40 cellular contexts compared by ENCODE assay signal in the genomic region with DNA sequence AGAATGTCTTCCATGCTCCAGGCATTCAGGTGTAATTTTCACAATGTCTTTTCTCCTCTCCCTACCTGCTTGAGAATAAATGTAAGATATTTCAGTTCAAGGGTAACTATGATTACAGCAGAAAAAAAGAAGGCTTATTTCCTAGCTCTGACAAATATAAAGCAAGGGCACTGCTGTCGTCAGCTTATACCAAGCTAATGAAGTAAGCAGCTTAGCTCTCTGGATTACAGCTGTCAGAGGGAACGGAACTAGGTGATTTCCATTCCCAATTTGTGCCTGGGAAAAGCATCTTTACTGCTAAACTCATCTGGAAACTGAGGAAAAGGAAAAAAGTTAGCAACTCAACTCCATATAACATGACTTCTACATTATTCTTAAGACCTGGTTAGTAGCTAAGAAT. TPM values are rescaled to one million over a fixed set of nuclear protein-coding genes. Genes with fewer than 3 reads are reported as not detected.
"Had no signal": no experiment of that assay in that cellular context is flagged by ENCODE, and none has a peak within 500 bp of the region (broad histone marks: within the 10 kb centered on the region; RNA-seq: fewer than 3 reads in every experiment).

No MANE protein-coding gene starts in this region.

- DNase-seq: activated CD4-positive, alpha-beta memory T cell treated with anti-CD3 and anti-CD28 coated beads for 36 hours; activated CD4-positive, alpha-beta T cell treated with anti-CD3 and anti-CD28 coated beads for 1 hour; activated CD4-positive, alpha-beta T cell treated with anti-CD3 and anti-CD28 coated beads for 36 hours; activated CD4-positive, alpha-beta T cell treated with anti-CD3 and anti-CD28 coated beads for 48 hours; activated CD4-positive, alpha-beta T cell treated with anti-CD3 and anti-CD28 coated beads, Interleukin-2, amount 10 ng/mL, durations not matched to agents 7 days and 5 days; activated CD4-positive, CD25-positive, alpha-beta regulatory T cell; activated CD8-positive, alpha-beta memory T cell treated with anti-CD3 and anti-CD28 coated beads, Interleukin-2, amount 50 U/mL, for 4 hours; activated CD8-positive, alpha-beta T cell treated with anti-CD3 and anti-CD28 coated beads for 36 hours; activated effector memory CD4-positive, alpha-beta T cell treated with anti-CD3 and anti-CD28 coated beads, Interleukin-2, amount 50 U/mL, for 16 hours; activated gamma-delta T cell treated with Interleukin-2 at 50 U/mL for 16 hours; activated naive CD4-positive, alpha-beta T cell; activated naive CD4-positive, alpha-beta T cell treated with anti-CD3 and anti-CD28 coated beads for 36 hours; activated naive CD4-positive, alpha-beta T cell treated with anti-CD3 and anti-CD28 coated beads, Interleukin-2, amount 50 U/mL, for 16 hours; activated naive CD8-positive, alpha-beta T cell treated with anti-CD3 and anti-CD28 coated beads for 36 hours; activated T-cell treated with anti-CD3 and anti-CD28 coated beads for 4 hours; activated T-cell treated with anti-CD3 and anti-CD28 coated beads, Interleukin-2, amount 50 U/mL, for 1 hour; activated T-cell treated with anti-CD3 and anti-CD28 coated beads, Interleukin-2, amount 50 U/mL, for 4 hours; activated T-cell treated with anti-CD3 and anti-CD28 coated beads, Interleukin-2, amount 50 U/mL, for 72 hours; adrenal gland; amniotic stem cell; aorta; body of pancreas; brain microvascular endothelial cell; central memory CD4-positive, alpha-beta T cell; T-helper 1 cell; T-helper 2 cell; T-helper 9 cell had no signal

- H3K4me1 Mint-ChIP-seq: activated CD4-positive, alpha-beta T cell treated with anti-CD3 and anti-CD28 coated beads for 36 hours; activated CD4-positive, alpha-beta T cell treated with anti-CD3 and anti-CD28 coated beads, Interleukin-2, amount 10 ng/mL, durations not matched to agents 7 days and 5 days; activated naive CD8-positive, alpha-beta T cell treated with anti-CD3 and anti-CD28 coated beads for 36 hours; activated T-helper 17 cell treated with anti-CD3 and anti-CD28 coated beads, Interleukin-2, amount 50 U/mL, for 72 hours; WTC11 had no signal

- H3K27ac Mint-ChIP-seq: activated CD4-positive, alpha-beta memory T cell treated with anti-CD3 and anti-CD28 coated beads for 36 hours; activated CD4-positive, alpha-beta T cell treated with anti-CD3 and anti-CD28 coated beads for 36 hours; activated CD4-positive, alpha-beta T cell treated with anti-CD3 and anti-CD28 coated beads, Interleukin-2, amount 10 ng/mL, durations not matched to agents 7 days and 5 days; activated CD8-positive, alpha-beta T cell treated with anti-CD3 and anti-CD28 coated beads for 36 hours; activated naive CD4-positive, alpha-beta T cell treated with anti-CD3 and anti-CD28 coated beads for 36 hours; activated naive CD8-positive, alpha-beta T cell treated with anti-CD3 and anti-CD28 coated beads for 36 hours; activated T-cell treated with anti-CD3 and anti-CD28 coated beads, Interleukin-2, amount 50 U/mL, for 72 hours; activated T-helper 1 cell treated with anti-CD3 and anti-CD28 coated beads, Interleukin-12 subunit alpha, Interleukin-12 subunit beta, Interleukin-2, Interleukin-4 antibody, amounts not matched to agents 30 ng/mL and 10 ng/mL and 1 ng/mL, durations not matched to agents 14 hours and 24 hours and 36 hours; activated T-helper 17 cell treated with anti-CD3 and anti-CD28 coated beads, Interleukin-2, amount 50 U/mL, for 72 hours; T-helper 1 cell treated with Interleukin-12 subunit alpha and Interleukin-12 subunit beta and Interleukin-4 antibody, amounts not matched to agents 30 μg/mL and 1 μg/mL, for 36 hours; T-helper 2 cell treated with Interferon-gamma antibody and Interleukin-4, amounts not matched to agents 5 μg/mL and 100 μg/mL, for 36 hours; WTC11 had no signal

- H3K9me3 ChIP-seq: adrenal gland, body of pancreas, breast epithelium had no signal

- H3K9me3 Mint-ChIP-seq: activated CD4-positive, alpha-beta memory T cell treated with anti-CD3 and anti-CD28 coated beads for 36 hours; activated CD4-positive, alpha-beta T cell treated with anti-CD3 and anti-CD28 coated beads, Interleukin-2, amount 10 ng/mL, durations not matched to agents 7 days and 5 days; activated CD8-positive, alpha-beta T cell treated with anti-CD3 and anti-CD28 coated beads for 36 hours; activated naive CD4-positive, alpha-beta T cell treated with anti-CD3 and anti-CD28 coated beads for 36 hours; activated naive CD4-positive, alpha-beta T cell treated with anti-CD3 and anti-CD28 coated beads, Interleukin-2, amount 50 U/mL, for 72 hours; activated naive CD8-positive, alpha-beta T cell treated with anti-CD3 and anti-CD28 coated beads for 36 hours; activated T-cell treated with anti-CD3 and anti-CD28 coated beads, Interleukin-2, amount 50 U/mL, for 4 hours; activated T-cell treated with anti-CD3 and anti-CD28 coated beads, Interleukin-2, amount 50 U/mL, for 72 hours; activated T-helper 1 cell treated with anti-CD3 and anti-CD28 coated beads, Interleukin-12 subunit alpha, Interleukin-12 subunit beta, Interleukin-2, Interleukin-4 antibody, amounts not matched to agents 30 ng/mL and 10 ng/mL and 1 ng/mL, durations not matched to agents 14 hours and 24 hours and 36 hours; activated T-helper 17 cell treated with anti-CD3 and anti-CD28 coated beads, Interleukin-2, amount 50 U/mL, for 72 hours; T-helper 1 cell treated with Interleukin-12 subunit alpha and Interleukin-12 subunit beta and Interleukin-4 antibody, amounts not matched to agents 30 μg/mL and 1 μg/mL, for 36 hours; T-helper 2 cell treated with Interferon-gamma antibody and Interleukin-4, amounts not matched to agents 5 μg/mL and 100 μg/mL, for 36 hours; WTC11 had no signal

- H3K27me3 ChIP-seq: adrenal gland, body of pancreas, brain microvascular endothelial cell, breast epithelium had no signal

- H3K4me3 Mint-ChIP-seq: activated CD4-positive, alpha-beta memory T cell treated with anti-CD3 and anti-CD28 coated beads for 36 hours; activated CD4-positive, alpha-beta T cell treated with anti-CD3 and anti-CD28 coated beads for 36 hours; activated CD4-positive, alpha-beta T cell treated with anti-CD3 and anti-CD28 coated beads, Interleukin-2, amount 10 ng/mL, durations not matched to agents 7 days and 5 days; activated CD8-positive, alpha-beta T cell treated with anti-CD3 and anti-CD28 coated beads for 36 hours; activated naive CD4-positive, alpha-beta T cell treated with anti-CD3 and anti-CD28 coated beads for 36 hours; activated naive CD8-positive, alpha-beta T cell treated with anti-CD3 and anti-CD28 coated beads for 36 hours; activated T-cell treated with anti-CD3 and anti-CD28 coated beads, Interleukin-2, amount 50 U/mL, for 4 hours; activated T-cell treated with anti-CD3 and anti-CD28 coated beads, Interleukin-2, amount 50 U/mL, for 72 hours; activated T-helper 1 cell treated with anti-CD3 and anti-CD28 coated beads, Interleukin-12 subunit alpha, Interleukin-12 subunit beta, Interleukin-2, Interleukin-4 antibody, amounts not matched to agents 30 ng/mL and 10 ng/mL and 1 ng/mL, durations not matched to agents 14 hours and 24 hours and 36 hours; activated T-helper 17 cell treated with anti-CD3 and anti-CD28 coated beads, Interleukin-2, amount 50 U/mL, for 72 hours; T-helper 1 cell treated with Interleukin-12 subunit alpha and Interleukin-12 subunit beta and Interleukin-4 antibody, amounts not matched to agents 30 μg/mL and 1 μg/mL, for 36 hours; T-helper 2 cell treated with Interferon-gamma antibody and Interleukin-4, amounts not matched to agents 5 μg/mL and 100 μg/mL, for 36 hours; WTC11 had no signal

- H3K4me1 ChIP-seq: adrenal gland, breast epithelium had no signal

- H3K27me3 Mint-ChIP-seq: activated CD4-positive, alpha-beta memory T cell treated with anti-CD3 and anti-CD28 coated beads for 36 hours; activated CD4-positive, alpha-beta T cell treated with anti-CD3 and anti-CD28 coated beads for 36 hours; activated CD4-positive, alpha-beta T cell treated with anti-CD3 and anti-CD28 coated beads, Interleukin-2, amount 10 ng/mL, durations not matched to agents 7 days and 5 days; activated CD8-positive, alpha-beta T cell treated with anti-CD3 and anti-CD28 coated beads for 36 hours; activated naive CD8-positive, alpha-beta T cell treated with anti-CD3 and anti-CD28 coated beads for 36 hours; activated T-helper 17 cell treated with anti-CD3 and anti-CD28 coated beads, Interleukin-2, amount 50 U/mL, for 72 hours had no signal

- H3K27ac ChIP-seq: adrenal gland, body of pancreas, brain microvascular endothelial cell, breast epithelium, VCaP had no signal

- H3K4me3 ChIP-seq: adrenal gland, body of pancreas, breast epithelium had no signal

- ATAC-seq: activated CD4-positive, alpha-beta T cell treated with anti-CD3 and anti-CD28 coated beads for 36 hours; activated CD4-positive, CD25-positive, alpha-beta regulatory T cell treated with anti-CD3 and anti-CD28 coated beads, Interleukin-2, amount 50 U/mL, for 24 hours; activated CD8-positive, alpha-beta T cell treated with anti-CD3 and anti-CD28 coated beads for 36 hours; activated naive CD4-positive, alpha-beta T cell treated with anti-CD3 and anti-CD28 coated beads, Interleukin-2, amount 50 U/mL, for 72 hours; activated T-cell treated with anti-CD3 and anti-CD28 coated beads, Interleukin-2, amount 50 U/mL, for 4 hours; activated T-cell treated with anti-CD3 and anti-CD28 coated beads, Interleukin-2, amount 50 U/mL, for 72 hours; activated T-helper 17 cell treated with anti-CD3 and anti-CD28 coated beads, Interleukin-2, amount 50 U/mL, for 72 hours; body of pancreas; WTC11 had no signal

- FAIRE-seq: astrocyte, TTC549 had no signal

RNA-seq across cellular contexts. Expression of gene RDH12, which starts 58.2 kb away (rescaled TPM):
- total RNA-seq: activated CD4-positive, alpha-beta memory T cell treated with anti-CD3 and anti-CD28 coated beads for 36 hours; activated CD4-positive, alpha-beta T cell treated with anti-CD3 and anti-CD28 coated beads for 36 hours; activated CD4-positive, alpha-beta T cell treated with anti-CD3 and anti-CD28 coated beads, Interleukin-2, amount 10 ng/mL, durations not matched to agents 7 days and 5 days; activated CD8-positive, alpha-beta memory T cell treated with anti-CD3 and anti-CD28 coated beads for 36 hours; activated CD8-positive, alpha-beta T cell treated with anti-CD3 and anti-CD28 coated beads for 36 hours; activated naive CD4-positive, alpha-beta T cell treated with anti-CD3 and anti-CD28 coated beads for 36 hours; activated naive CD4-positive, alpha-beta T cell treated with anti-CD3 and anti-CD28 coated beads, Interleukin-2, amount 50 U/mL, for 72 hours; activated naive CD8-positive, alpha-beta T cell treated with anti-CD3 and anti-CD28 coated beads for 36 hours; activated T-cell treated with anti-CD3 and anti-CD28 coated beads, Interleukin-2, amount 50 U/mL, for 72 hours; activated T-helper 1 cell treated with anti-CD3 and anti-CD28 coated beads, Interleukin-12 subunit alpha, Interleukin-12 subunit beta, Interleukin-2, Interleukin-4 antibody, amounts not matched to agents 30 ng/mL and 10 ng/mL and 1 ng/mL, durations not matched to agents 14 hours and 24 hours and 36 hours; activated T-helper 17 cell treated with anti-CD3 and anti-CD28 coated beads, Interleukin-2, amount 50 U/mL, for 72 hours; aorta; breast epithelium; cardiac septum had no signal
